2 cellular contexts compared by ENCODE assay signal in genomic region chr1:183735069-183735860, GRCh38.
TF ChIP-seq lines count a peak whose summit lies in the region.

No MANE protein-coding gene starts in this region.

TF ChIP-seq in SK-N-SH treated with all-trans-retinoic acid at 6 μM for 48 hours, 23 proteins besides CTCF, POLR2A, EP300 and RAD21:
- no peak for TF ChIP-seq POU6F1 (CRISPR knock-in tag; IDR thresholded peaks at IDR 0.05; ENCODE audit: borderline replicate concordance, low read depth)
- 0 out of 2 replicates have a peak, but pooled peaks have one; percentile 12 for TF ChIP-seq ISL1 (CRISPR knock-in tag; IDR thresholded peaks at IDR 0.05)

TF ChIP-seq in SK-N-SH, 30 proteins besides CTCF, POLR2A, EP300 and RAD21 (continued from another document):
- TF ChIP-seq ZBTB33 (IDR thresholded peaks at IDR 0.05; ENCODE audit: borderline replicate concordance, low read depth), result no peak
- no peak for TF ChIP-seq ELF1 (IDR thresholded peaks at IDR 0.05)
- no peak for TF ChIP-seq TCF12 (IDR thresholded peaks at IDR 0.05)
- no peak for TF ChIP-seq GATA2 (CRISPR knock-in tag; IDR thresholded peaks at IDR 0.05)
- TF ChIP-seq NFIC (IDR thresholded peaks at IDR 0.05; ENCODE audit: borderline replicate concordance), result no peak
- TF ChIP-seq EZH2phosphoT487 (IDR thresholded peaks at IDR 0.05; ENCODE audit: borderline replicate concordance, low read depth), result no peak
- TF ChIP-seq FOXM1 (IDR thresholded peaks at IDR 0.05; ENCODE audit: low read depth), result no peak
- TF ChIP-seq NRF1 (IDR thresholded peaks at IDR 0.05; ENCODE audit: low read depth, low read length), result no peak
- TF ChIP-seq RFX5 (IDR thresholded peaks at IDR 0.05; ENCODE audit: low read length), result no peak
- TF ChIP-seq MAX (IDR thresholded peaks at IDR 0.05; ENCODE audit: low read depth), result no peak
- TF ChIP-seq RCOR1 (IDR thresholded peaks at IDR 0.05; ENCODE audit: low read length), result no peak
- no peak for TF ChIP-seq FOSL2 (IDR thresholded peaks at IDR 0.05; ENCODE audit: borderline replicate concordance, low read depth)
- TF ChIP-seq CHD2 (IDR thresholded peaks at IDR 0.05; ENCODE audit: low read length, partially characterized antibody), result no peak
